ENCODE assay signal across 1 cellular context in the genomic region with DNA sequence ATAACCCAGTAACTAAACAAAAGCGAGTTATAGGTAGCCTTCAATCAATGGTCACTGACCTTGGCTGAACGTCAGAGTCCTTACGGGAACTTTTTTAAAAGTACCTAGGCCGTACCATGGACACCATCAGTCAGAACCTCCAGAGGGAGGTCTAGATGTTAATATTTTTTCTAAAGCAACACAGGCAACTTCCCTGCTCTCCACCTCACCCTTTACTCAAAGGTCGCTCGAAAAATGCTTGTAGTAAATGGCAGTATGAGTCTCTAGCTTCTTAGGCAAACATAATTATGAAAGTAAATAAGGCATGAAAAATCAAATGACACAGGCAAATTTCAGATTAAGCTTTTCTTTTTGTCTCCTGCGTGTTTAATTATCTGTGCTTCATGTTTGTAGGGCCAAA.
TF ChIP-seq lines count a peak whose summit lies in the region.

No MANE protein-coding gene starts in this region.

TF ChIP-seq in endothelial cell of umbilical vein, 7 proteins besides CTCF, POLR2A, EP300 and RAD21:
- TF ChIP-seq MYC (IDR thresholded peaks at IDR 0.05; ENCODE audit: low read depth, low read length) (no peak), JUN (IDR thresholded peaks at IDR 0.05; ENCODE audit: borderline replicate concordance, insufficient read depth, insufficient read length, low read depth) (no peak), POLR2AphosphoS5 (IDR thresholded peaks at IDR 0.05; ENCODE audit: insufficient read depth, low read depth, low read length) (no peak), GATA2 (IDR thresholded peaks at IDR 0.05; ENCODE audit: insufficient read depth, insufficient read length, low read depth, low read length) (no peak), FOS (IDR thresholded peaks at IDR 0.05; ENCODE audit: borderline replicate concordance, insufficient read depth, low read length) (no peak), MAX (IDR thresholded peaks at IDR 0.05; ENCODE audit: insufficient read depth, insufficient read length) (no peak)
